In genomic region chr9:70113403-70114022, GRCh38 we compare ENCODE assay signal across 8 cellular contexts.
A peak's percentile ranks its signal among the peaks of the same experiment; 100 is the strongest.
DNase-seq lines count a peak whose midpoint lies in the region; ATAC-seq and TF ChIP-seq lines count a peak whose summit lies in the region.

No MANE protein-coding gene starts in this region.

- H3K9me3 Mint-ChIP-seq in brain, result peaks cover 0 to 5% (median 0%) of the 10 kb centered on the region in 5 experiments
- H3K9me3 Mint-ChIP-seq in stimulated activated naive B cell treated with anti-CD40 and anti-IgM and Interleukin-4, amounts not matched to agents 10 μg/mL and 1 μg/mL and 100 μg/mL, for 72 hours, result peaks cover 0 to 2% of the 10 kb centered on the region in 2 donors

- H3K4me1 Mint-ChIP-seq in brain, result peaks cover 25% of the 10 kb centered on the region
- H3K4me1 Mint-ChIP-seq in stimulated activated naive B cell treated with anti-CD40 and anti-IgM and Interleukin-4, amounts not matched to agents 10 μg/mL and 1 μg/mL and 100 μg/mL, for 72 hours, result peaks cover 6 to 11% of the 10 kb centered on the region in 2 donors

- no peak overlapping the region for H3K27ac Mint-ChIP-seq in brain
- no peak overlapping the region for H3K27ac Mint-ChIP-seq in stimulated activated naive B cell treated with anti-CD40 and anti-IgM and Interleukin-4, amounts not matched to agents 10 μg/mL and 1 μg/mL and 100 μg/mL, for 72 hours

- peaks cover 10% of the 10 kb centered on the region for H3K27me3 Mint-ChIP-seq in brain
- H3K27me3 Mint-ChIP-seq in stimulated activated naive B cell treated with anti-CD40 and anti-IgM and Interleukin-4, amounts not matched to agents 10 μg/mL and 1 μg/mL and 100 μg/mL, for 72 hours, result peaks cover 9 to 12% of the 10 kb centered on the region in 2 donors

- DNase-seq in AG08395 (ENCODE audit: low spot score) (peak; percentile 85), NCI-H69 (lab: John Stamatoyannopoulos, UW) (peak; percentile 76), iris pigment epithelial cell (ENCODE audit: low read depth) (peak; percentile 75), OCI-M2 (lab: John Stamatoyannopoulos, UW; ENCODE audit: unreplicated experiment) (no peak)
- DNase-seq in stimulated activated naive B cell treated with anti-CD40 and anti-IgM and Interleukin-4, amounts not matched to agents 10 μg/mL and 1 μg/mL and 100 μg/mL, for 72 hours, result peak; percentile 2

- no peaks in the 10 kb centered on the region for H3K36me3 Mint-ChIP-seq in brain
- no peaks in the 10 kb centered on the region for H3K36me3 Mint-ChIP-seq in stimulated activated naive B cell treated with anti-CD40 and anti-IgM and Interleukin-4, amounts not matched to agents 10 μg/mL and 1 μg/mL and 100 μg/mL, for 72 hours

- peak; percentile 81 for TF ChIP-seq CTCF in GM12874 (IDR thresholded peaks at IDR 0.05; ENCODE audit: insufficient read depth, low read depth, low read length)
- peak; percentile 64 to 72 for TF ChIP-seq CTCF in brain (conservative IDR thresholded peaks at IDR 0.05)

- no peak overlapping the region for H3K4me3 Mint-ChIP-seq in brain
- no peak overlapping the region for H3K4me3 Mint-ChIP-seq in stimulated activated naive B cell treated with anti-CD40 and anti-IgM and Interleukin-4, amounts not matched to agents 10 μg/mL and 1 μg/mL and 100 μg/mL, for 72 hours

- ATAC-seq in HG03095 (IDR thresholded peaks at IDR 0.05; ENCODE audit: unreplicated experiment), result peak; percentile 66
- ATAC-seq in stimulated activated naive B cell treated with anti-CD40 and anti-IgM and Interleukin-4, amounts not matched to agents 10 μg/mL and 1 μg/mL and 100 μg/mL, for 72 hours (replicated peaks), result peak; percentile 55 to 56
